Comparison of ENCODE assay signal across 1 cellular context in genomic region chr12:116718578-116719454, GRCh38.
TF ChIP-seq lines count a peak whose summit lies in the region.

No MANE protein-coding gene starts in this region.

TF ChIP-seq in IMR-90, 13 proteins besides CTCF, POLR2A, EP300 and RAD21 (continued from another document):
- TF ChIP-seq, protein P1, sequence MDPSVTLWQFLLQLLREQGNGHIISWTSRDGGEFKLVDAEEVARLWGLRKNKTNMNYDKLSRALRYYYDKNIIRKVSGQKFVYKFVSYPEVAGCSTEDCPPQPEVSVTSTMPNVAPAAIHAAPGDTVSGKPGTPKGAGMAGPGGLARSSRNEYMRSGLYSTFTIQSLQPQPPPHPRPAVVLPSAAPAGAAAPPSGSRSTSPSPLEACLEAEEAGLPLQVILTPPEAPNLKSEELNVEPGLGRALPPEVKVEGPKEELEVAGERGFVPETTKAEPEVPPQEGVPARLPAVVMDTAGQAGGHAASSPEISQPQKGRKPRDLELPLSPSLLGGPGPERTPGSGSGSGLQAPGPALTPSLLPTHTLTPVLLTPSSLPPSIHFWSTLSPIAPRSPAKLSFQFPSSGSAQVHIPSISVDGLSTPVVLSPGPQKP (IDR thresholded peaks at IDR 0.05; ENCODE audit: borderline replicate concordance, low read depth, low read length): no peak
- TF ChIP-seq RCOR1 (IDR thresholded peaks at IDR 0.05; ENCODE audit: insufficient replicate concordance, low read length) (no peak), MAZ (IDR thresholded peaks at IDR 0.05; ENCODE audit: borderline replicate concordance, low read depth, low read length) (no peak), FOS (IDR thresholded peaks at IDR 0.05; ENCODE audit: low read depth, low read length) (no peak), CEBPB (IDR thresholded peaks at IDR 0.05; ENCODE audit: low read depth, low read length) (no peak), MAFK (IDR thresholded peaks at IDR 0.05; ENCODE audit: low read depth, low read length) (no peak), SMC3 (IDR thresholded peaks at IDR 0.05; ENCODE audit: low read depth, low read length) (no peak), MXI1 (IDR thresholded peaks at IDR 0.05; ENCODE audit: borderline replicate concordance, low read depth, low read length) (no peak), BHLHE40 (IDR thresholded peaks at IDR 0.05; ENCODE audit: low read depth, low read length) (no peak), USF2 (IDR thresholded peaks at IDR 0.05; ENCODE audit: low read depth, low read length) (no peak)
